ENCODE assay signal across 8 cellular contexts in genomic region chr20:31572701-31573554, GRCh38. TPM values are rescaled to one million over a fixed set of nuclear protein-coding genes. Genes with fewer than 3 reads are reported as not detected.
DNase-seq lines count a peak whose midpoint lies in the region; ATAC-seq and TF ChIP-seq lines count a peak whose summit lies in the region.

No MANE protein-coding gene starts in this region.

- no peaks in the 10 kb centered on the region for H3K27me3 ChIP-seq in BE2C

- TF ChIP-seq CTCF in BE2C (IDR thresholded peaks at IDR 0.05; ENCODE audit: low read depth, low read length) (no peak), coronary artery (IDR thresholded peaks at IDR 0.05) (no peak)

- intact Hi-C loops in activated CD4-positive, alpha-beta T cell treated with anti-CD3 and anti-CD28 coated beads, Interleukin-2, amount 10 ng/mL, durations not matched to agents 24 days and 14 days (cut with micrococcal nuclease) = loop anchor here (1.0 to 2.0 kb wide), 3 partner anchors 32 to 150 kb away; partner anchors contain the start of genes BCL2L1 and ID1

- peaks cover 17% of the 10 kb centered on the region for H3K36me3 ChIP-seq in BE2C

- H3K4me1 Mint-ChIP-seq in activated CD4-positive, alpha-beta T cell treated with anti-CD3 and anti-CD28 coated beads, Interleukin-2, amount 10 ng/mL, durations not matched to agents 24 days and 14 days = peaks cover 19% of the 10 kb centered on the region

- peaks cover 9% of the 10 kb centered on the region for H3K36me3 Mint-ChIP-seq in activated CD4-positive, alpha-beta T cell treated with anti-CD3 and anti-CD28 coated beads, Interleukin-2, amount 10 ng/mL, durations not matched to agents 24 days and 14 days (ENCODE audit: low read depth)

- no peaks in the 10 kb centered on the region for H3K9me3 Mint-ChIP-seq in activated CD4-positive, alpha-beta T cell treated with anti-CD3 and anti-CD28 coated beads, Interleukin-2, amount 10 ng/mL, durations not matched to agents 24 days and 14 days

- DNase-seq in BE2C (peak; percentile 97), NCI-H524 treated with DMSO at 0.1 percent for 48 hours (lab: John Stamatoyannopoulos, UW) (peak; percentile 83), coronary artery (ENCODE audit: low spot score) (peak; percentile 99), left lobe of liver (ENCODE audit: low spot score) (peak; percentile 98)
- peak; percentile 95 for DNase-seq in activated CD4-positive, alpha-beta T cell treated with anti-CD3 and anti-CD28 coated beads, Interleukin-2, amount 10 ng/mL, durations not matched to agents 24 days and 14 days
- DNase-seq in stimulated activated CD4-positive, alpha-beta T cell treated with anti-CD3 and anti-CD28 coated beads, Interleukin-2, amount 100 ng/mL, for 24 hours = peak; percentile 86 to 91

- H3K4me3 Mint-ChIP-seq in activated CD4-positive, alpha-beta T cell treated with anti-CD3 and anti-CD28 coated beads, Interleukin-2, amount 10 ng/mL, durations not matched to agents 24 days and 14 days = peak overlapping the region; percentile 92

- no peaks in the 10 kb centered on the region for H3K9me3 ChIP-seq in BE2C

- H3K27ac ChIP-seq in coronary artery = peak overlapping the region; percentile 95

- peak overlapping the region; percentile 58 for H3K4me3 ChIP-seq in BE2C (ENCODE audit: low read depth, low read length)
- peak overlapping the region; percentile 74 for H3K4me3 ChIP-seq in coronary artery

- H3K27me3 Mint-ChIP-seq in activated CD4-positive, alpha-beta T cell treated with anti-CD3 and anti-CD28 coated beads, Interleukin-2, amount 10 ng/mL, durations not matched to agents 24 days and 14 days = peaks cover 2% of the 10 kb centered on the region

- peak overlapping the region; percentile 91 for H3K27ac Mint-ChIP-seq in activated CD4-positive, alpha-beta T cell treated with anti-CD3 and anti-CD28 coated beads, Interleukin-2, amount 10 ng/mL, durations not matched to agents 24 days and 14 days

- H3K4me1 ChIP-seq in BE2C = peaks cover 38% of the 10 kb centered on the region

- ATAC-seq in GM19324 (IDR thresholded peaks at IDR 0.05; ENCODE audit: low FRiP score, unreplicated experiment) (peak; percentile 87), HG03460 (IDR thresholded peaks at IDR 0.05; ENCODE audit: unreplicated experiment) (peak; percentile 86), left lobe of liver (peak; percentile 81)

RNA-seq across cellular contexts. Expression of gene ID1, which starts 32.2 kb away (rescaled TPM):
- polyA plus RNA-seq in BE2C (2012; ENCODE audit: insufficient read depth, insufficient read length, low read depth) = 40.6 TPM
- total RNA-seq in activated CD4-positive, alpha-beta T cell treated with anti-CD3 and anti-CD28 coated beads, Interleukin-2, amount 10 ng/mL, durations not matched to agents 24 days and 14 days = 2.7 and 2.9 TPM in 2 replicates
- 37.2 TPM for total RNA-seq in left lobe of liver

RNA-seq across cellular contexts. Expression of gene HM13, which starts 58.7 kb away (rescaled TPM):
- 295 TPM for polyA plus RNA-seq in BE2C (2012; ENCODE audit: insufficient read depth, insufficient read length, low read depth)
- 181 and 193 TPM in 2 replicates for total RNA-seq in activated CD4-positive, alpha-beta T cell treated with anti-CD3 and anti-CD28 coated beads, Interleukin-2, amount 10 ng/mL, durations not matched to agents 24 days and 14 days
- total RNA-seq in left lobe of liver = 147 TPM

Comparison
In these comparisons a context has a peak if more than half of its experiments do, and no peak if none do; other contexts are left out.
1. Peak in every context shown above with its lines: DNase-seq, ATAC-seq, H3K4me3 ChIP-seq and H3K27ac ChIP-seq.